In genomic region chr1:15196807-15197530, GRCh38 we compare ENCODE assay signal across 1 cellular context.
TF ChIP-seq lines count a peak whose summit lies in the region.

No MANE protein-coding gene starts in this region.

TF ChIP-seq in WTC11, 78 proteins besides CTCF, POLR2A, EP300 and RAD21 (continued from another document):
- TF ChIP-seq E2F5 (CRISPR knock-in tag; IDR thresholded peaks at IDR 0.05), result no peak
- no peak for TF ChIP-seq KAT7 (CRISPR knock-in tag; IDR thresholded peaks at IDR 0.05; ENCODE audit: borderline replicate concordance)
